Comparison of ENCODE assay signal across 8 cellular contexts in the genomic region with DNA sequence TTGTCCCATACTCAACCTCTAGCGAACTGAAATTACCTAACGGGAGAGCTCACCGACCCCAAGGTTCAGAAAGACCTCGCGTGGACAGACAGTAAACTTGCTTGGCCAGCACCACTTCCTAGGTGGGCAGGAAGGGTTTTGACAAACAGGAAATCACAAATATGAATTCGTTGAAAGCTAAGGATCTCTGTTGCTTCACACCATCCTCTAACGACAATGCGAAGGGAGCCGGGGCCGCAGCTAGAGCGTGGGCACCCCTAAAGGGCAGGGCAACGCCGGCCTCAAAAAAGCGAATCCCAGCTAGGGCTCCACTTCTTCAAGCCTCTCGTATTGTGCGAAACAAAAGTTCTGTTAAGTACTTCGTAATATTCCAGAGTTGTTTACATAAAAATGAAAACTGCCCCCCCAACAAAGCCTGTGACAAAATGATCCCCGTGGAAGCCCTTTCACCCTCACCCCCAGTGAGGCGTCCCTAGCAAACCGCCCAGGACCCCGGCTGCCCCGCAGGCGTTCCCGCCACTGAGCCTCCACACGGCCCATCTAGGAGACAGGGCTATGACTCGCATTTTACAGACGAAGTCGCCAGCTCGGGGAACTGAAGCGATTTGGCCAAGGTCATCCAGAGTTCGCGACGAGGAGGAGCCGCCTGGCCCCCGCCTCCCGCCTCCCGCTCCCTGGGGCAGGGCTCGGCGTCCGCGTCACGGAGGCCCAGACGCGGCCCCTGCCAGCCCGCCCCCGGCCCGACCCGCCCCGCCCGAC. TPM values are rescaled to one million over a fixed set of nuclear protein-coding genes. Genes with fewer than 3 reads are reported as not detected.
DNase-seq lines count a peak whose midpoint lies in the region; ATAC-seq and TF ChIP-seq lines count a peak whose summit lies in the region.

No MANE protein-coding gene starts in this region.

- no peaks in the 10 kb centered on the region for H3K9me3 ChIP-seq in CD8-positive, alpha-beta T cell (ENCODE audit: low read length)
- H3K9me3 ChIP-seq in neural cell (ENCODE audit: low read length) = no peaks in the 10 kb centered on the region

- peak overlapping the region; percentile 19 for H2AFZ ChIP-seq in neural cell (ENCODE audit: low read depth, low read length)

- no peaks in the 10 kb centered on the region for H3K9me3 Mint-ChIP-seq in CD8-positive, alpha-beta T cell
- H3K9me3 Mint-ChIP-seq in stimulated activated naive CD8-positive, alpha-beta T cell treated with anti-CD3 and anti-CD28 coated beads, Interleukin-15, amount 100 ng/mL, for 72 hours = no peaks in the 10 kb centered on the region

- H3K36me3 Mint-ChIP-seq in CD8-positive, alpha-beta T cell = peaks cover 37% of the 10 kb centered on the region

- TF ChIP-seq RAD21 in neural cell (conservative IDR thresholded peaks at IDR 0.05) = no peak

- intact Hi-C loops in CD8-positive, alpha-beta T cell (cut with DNase I, micrococcal nuclease) = loop anchor here (1.0 to 5.0 kb wide), 12 partner anchors 103 to 475 kb away; a partner anchor contains a TSS

- H3K9ac ChIP-seq in neural cell (ENCODE audit: low read length) = peak overlapping the region; percentile 70

- CTCF ChIA-PET in CD8-positive, alpha-beta T cell (lab: Charles Lee) = interaction anchor here (1.0 to 1.6 kb wide), 4 partner anchors 124 to 220 kb away, joined by 3 to 4 read pairs (median 4); a partner anchor contains a TSS

- H3K4me3 ChIP-seq in CD8-positive, alpha-beta T cell (ENCODE audit: low read depth, low read length) = peak overlapping the region; percentile 71
- peak overlapping the region; percentile 90 for H3K4me3 ChIP-seq in neural cell (ENCODE audit: low read length)

- ATAC-seq in CD8-positive, alpha-beta T cell = peak; percentile 82
- ATAC-seq in GM19455 (IDR thresholded peaks at IDR 0.05; ENCODE audit: unreplicated experiment) (peak; percentile 64), HG03571 (IDR thresholded peaks at IDR 0.05; ENCODE audit: unreplicated experiment) (peak; percentile 65)
- ATAC-seq in stimulated activated naive CD8-positive, alpha-beta T cell treated with anti-CD3 and anti-CD28 coated beads, Interleukin-15, amount 100 ng/mL, for 72 hours = peak; percentile 88

- peak overlapping the region; percentile 96 for H3K27ac Mint-ChIP-seq in CD8-positive, alpha-beta T cell
- peak overlapping the region; percentile 89 to 95 for H3K27ac Mint-ChIP-seq in stimulated activated naive CD8-positive, alpha-beta T cell treated with anti-CD3 and anti-CD28 coated beads, Interleukin-15, amount 100 ng/mL, for 72 hours

- peak overlapping the region; percentile 91 for H3K4me2 ChIP-seq in neural cell (ENCODE audit: low read length)

- no peak for TF ChIP-seq EP300 in neural cell (conservative IDR thresholded peaks at IDR 0.05; ENCODE audit: poor library complexity, severe bottlenecking)

- peak overlapping the region; percentile 83 for H3K27ac ChIP-seq in CD8-positive, alpha-beta T cell (ENCODE audit: low read depth, low read length)
- H3K27ac ChIP-seq in neural cell (ENCODE audit: low read length) = peak overlapping the region; percentile 31

- H3K4me1 Mint-ChIP-seq in CD8-positive, alpha-beta T cell (ENCODE audit: low read depth) = peaks cover 33% of the 10 kb centered on the region
- H3K4me1 Mint-ChIP-seq in stimulated activated naive CD8-positive, alpha-beta T cell treated with anti-CD3 and anti-CD28 coated beads, Interleukin-15, amount 100 ng/mL, for 72 hours = peaks cover 31% of the 10 kb centered on the region

- peaks cover 24% of the 10 kb centered on the region for H3K4me1 ChIP-seq in CD8-positive, alpha-beta T cell (ENCODE audit: insufficient read depth, low read length)

- peak overlapping the region; percentile 93 for H3K4me3 Mint-ChIP-seq in CD8-positive, alpha-beta T cell
- peak overlapping the region; percentile 91 to 93 for H3K4me3 Mint-ChIP-seq in stimulated activated naive CD8-positive, alpha-beta T cell treated with anti-CD3 and anti-CD28 coated beads, Interleukin-15, amount 100 ng/mL, for 72 hours

- no peaks in the 10 kb centered on the region for H4K20me1 ChIP-seq in neural cell (ENCODE audit: insufficient read depth)

- H3K9me2 ChIP-seq in neural cell (ENCODE audit: insufficient read depth, low read length) = no peaks in the 10 kb centered on the region

- H3K27me3 Mint-ChIP-seq in CD8-positive, alpha-beta T cell (ENCODE audit: low read depth) = peaks cover 2% of the 10 kb centered on the region
- peaks cover 14% of the 10 kb centered on the region for H3K27me3 Mint-ChIP-seq in stimulated activated naive CD8-positive, alpha-beta T cell treated with anti-CD3 and anti-CD28 coated beads, Interleukin-15, amount 100 ng/mL, for 72 hours

- POLR2A ChIA-PET in CD8-positive, alpha-beta T cell (lab: Charles Lee) = interaction anchor here (0.5 to 2.0 kb wide), 11 partner anchors 10 to 326 kb away, joined by 3 to 7 read pairs (median 4); a partner anchor contains a TSS

- no peak for TF ChIP-seq CTCF in CD8-positive, alpha-beta T cell (IDR thresholded peaks at IDR 0.05)
- no peak for TF ChIP-seq CTCF in neural cell (IDR thresholded peaks at IDR 0.05; ENCODE audit: poor library complexity, severe bottlenecking)

- no peaks in the 10 kb centered on the region for H3K27me3 ChIP-seq in CD8-positive, alpha-beta T cell (ENCODE audit: insufficient read depth, low read length)
- no peaks in the 10 kb centered on the region for H3K27me3 ChIP-seq in neural cell (ENCODE audit: insufficient read depth, low read depth, low read length)

- peaks cover 24% of the 10 kb centered on the region for H3K79me2 ChIP-seq in neural cell (replicated peaks; ENCODE audit: insufficient read depth, low read length)

- H3K36me3 ChIP-seq in CD8-positive, alpha-beta T cell (ENCODE audit: insufficient read depth, low read length) = no peaks in the 10 kb centered on the region
- H3K36me3 ChIP-seq in neural cell (ENCODE audit: insufficient read depth, low read length) = no peaks in the 10 kb centered on the region

- H3F3A ChIP-seq in neural cell (ENCODE audit: insufficient read depth, low read length, poor library complexity, severe bottlenecking) = no peaks in the 10 kb centered on the region

- DNase-seq in CD8-positive, alpha-beta T cell = peak; percentile 52 to 82 (median 68)
- DNase-seq in RPMI7951 (ENCODE audit: low read depth) = peak; percentile 95
- peak; percentile 71 for DNase-seq in activated T-helper 9 cell treated with anti-CD3 and anti-CD28 coated beads, Interleukin-2, amount 50 U/mL, for 16 hours (ENCODE audit: low read depth)
- peak; percentile 69 for DNase-seq in fibroblast of the conjunctiva (ENCODE audit: low read depth)
- peak in 1 of 2 donors; percentile 73 for DNase-seq in stimulated activated naive CD8-positive, alpha-beta T cell treated with anti-CD3 and anti-CD28 coated beads, Interleukin-15, amount 100 ng/mL, for 72 hours

TF ChIP-seq in neural cell, 6 proteins besides CTCF, POLR2A, EP300 and RAD21:
- TF ChIP-seq, protein P1, sequence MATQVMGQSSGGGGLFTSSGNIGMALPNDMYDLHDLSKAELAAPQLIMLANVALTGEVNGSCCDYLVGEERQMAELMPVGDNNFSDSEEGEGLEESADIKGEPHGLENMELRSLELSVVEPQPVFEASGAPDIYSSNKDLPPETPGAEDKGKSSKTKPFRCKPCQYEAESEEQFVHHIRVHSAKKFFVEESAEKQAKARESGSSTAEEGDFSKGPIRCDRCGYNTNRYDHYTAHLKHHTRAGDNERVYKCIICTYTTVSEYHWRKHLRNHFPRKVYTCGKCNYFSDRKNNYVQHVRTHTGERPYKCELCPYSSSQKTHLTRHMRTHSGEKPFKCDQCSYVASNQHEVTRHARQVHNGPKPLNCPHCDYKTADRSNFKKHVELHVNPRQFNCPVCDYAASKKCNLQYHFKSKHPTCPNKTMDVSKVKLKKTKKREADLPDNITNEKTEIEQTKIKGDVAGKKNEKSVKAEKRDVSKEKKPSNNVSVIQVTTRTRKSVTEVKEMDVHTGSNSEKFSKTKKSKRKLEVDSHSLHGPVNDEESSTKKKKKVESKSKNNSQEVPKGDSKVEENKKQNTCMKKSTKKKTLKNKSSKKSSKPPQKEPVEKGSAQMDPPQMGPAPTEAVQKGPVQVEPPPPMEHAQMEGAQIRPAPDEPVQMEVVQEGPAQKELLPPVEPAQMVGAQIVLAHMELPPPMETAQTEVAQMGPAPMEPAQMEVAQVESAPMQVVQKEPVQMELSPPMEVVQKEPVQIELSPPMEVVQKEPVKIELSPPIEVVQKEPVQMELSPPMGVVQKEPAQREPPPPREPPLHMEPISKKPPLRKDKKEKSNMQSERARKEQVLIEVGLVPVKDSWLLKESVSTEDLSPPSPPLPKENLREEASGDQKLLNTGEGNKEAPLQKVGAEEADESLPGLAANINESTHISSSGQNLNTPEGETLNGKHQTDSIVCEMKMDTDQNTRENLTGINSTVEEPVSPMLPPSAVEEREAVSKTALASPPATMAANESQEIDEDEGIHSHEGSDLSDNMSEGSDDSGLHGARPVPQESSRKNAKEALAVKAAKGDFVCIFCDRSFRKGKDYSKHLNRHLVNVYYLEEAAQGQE (IDR thresholded peaks at IDR 0.05; ENCODE audit: borderline replicate concordance) = no peak
- TF ChIP-seq POLR2AphosphoS5 (IDR thresholded peaks at IDR 0.05) = no peak
- no peak for TF ChIP-seq EZH2 (IDR thresholded peaks at IDR 0.05; ENCODE audit: borderline replicate concordance, insufficient read depth, low read length, poor library complexity, severe bottlenecking)
- no peak for TF ChIP-seq TAF1 (IDR thresholded peaks at IDR 0.05; ENCODE audit: low read depth)
- no peak for TF ChIP-seq SMC3 (conservative IDR thresholded peaks at IDR 0.05; ENCODE audit: poor library complexity)
- no peak for TF ChIP-seq MXI1 (conservative IDR thresholded peaks at IDR 0.05; ENCODE audit: poor library complexity, severe bottlenecking)
TF ChIP-seq in neural cell: peak in this region for 0.

RNA-seq across cellular contexts. Expression of a gene that starts 0.5 kb away (rescaled TPM):
- 10 to 100 TPM; 58.8 to 60.4 TPM for total RNA-seq in CD8-positive, alpha-beta T cell
- total RNA-seq in RPMI7951 (2014; rRNA removed; shearing (Covaris generic)) = 21.1 and 25.4 TPM in 2 replicates
- 37.7 and 42.5 TPM in 2 replicates for polyA plus RNA-seq in neural cell
- polyA minus RNA-seq in neural cell = 68.2 and 70.0 TPM in 2 replicates

RNA-seq across cellular contexts. Expression of a gene that starts 5.0 kb away (rescaled TPM):
- total RNA-seq in CD8-positive, alpha-beta T cell = not detected
- total RNA-seq in RPMI7951 (2014; rRNA removed; shearing (Covaris generic)) = not detected in 2 replicates
- polyA plus RNA-seq in neural cell = 0.28 and 0.30 TPM in 2 replicates
- polyA minus RNA-seq in neural cell = 2.1 and 2.2 TPM in 2 replicates
